ENCODE assay signal across 8 cellular contexts in the genomic region with DNA sequence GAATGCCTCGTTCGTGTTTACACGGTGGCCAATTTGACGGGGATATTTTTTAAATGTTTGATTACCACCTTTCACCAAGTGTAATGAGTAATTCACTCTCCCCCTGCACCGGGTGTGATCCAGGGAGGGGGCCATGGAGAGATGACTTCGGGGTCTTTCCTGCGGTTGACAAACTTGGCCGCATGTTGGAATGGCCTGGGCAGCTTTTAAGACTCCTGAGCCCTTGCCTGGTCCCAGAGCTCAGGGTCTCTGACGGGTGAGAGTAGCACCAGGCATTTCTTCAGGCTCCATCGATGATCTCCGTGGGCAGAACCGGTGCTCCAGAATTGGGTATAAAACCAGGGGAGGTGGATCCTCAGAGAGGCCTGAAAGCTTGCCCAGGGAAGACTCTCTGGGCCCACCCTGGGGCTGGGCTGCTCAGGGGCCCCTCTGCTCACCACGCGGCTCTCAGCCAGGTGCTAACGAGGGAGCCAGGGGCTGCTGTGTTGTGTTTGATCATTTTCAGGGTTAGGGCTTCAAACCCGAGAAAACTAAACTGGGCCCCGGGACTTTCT. TPM values are rescaled to one million over a fixed set of nuclear protein-coding genes. Genes with fewer than 3 reads are reported as not detected.
DNase-seq lines count a peak whose midpoint lies in the region; ATAC-seq and TF ChIP-seq lines count a peak whose summit lies in the region.

No MANE protein-coding gene starts in this region.

- 1 to 2% methylated on average over 15 to 17 of the region's 17 CpGs for WGBS in body of pancreas, 2 donors

- no peak for DNase-seq in AG10803 (ENCODE audit: low read depth)
- DNase-seq in GM20000 (ENCODE audit: low spot score), result peak; percentile 29
- DNase-seq in NAMALWA (ENCODE audit: low spot score), result peak; percentile 49
- no peak for DNase-seq in body of pancreas
- peak; percentile 22 to 24 for DNase-seq in lung microvascular endothelial cell (ENCODE audit: low read depth in 2 of 2)
- no peak for DNase-seq in tibial artery
- DNase-seq in NCI-H187 (lab: John Stamatoyannopoulos, UW), result no peak

- ATAC-seq in body of pancreas (no peak), GM19463 (IDR thresholded peaks at IDR 0.05; ENCODE audit: unreplicated experiment) (no peak)

- H3K4me1 ChIP-seq in body of pancreas, result peaks cover 24% of the 10 kb centered on the region
- H3K4me1 ChIP-seq in tibial artery, result peaks cover 0 to 30% (median 23%) of the 10 kb centered on the region in 4 donors

- no peak for TF ChIP-seq CTCF in AG10803 (conservative IDR thresholded peaks at IDR 0.05; ENCODE audit: low read length)
- no peak for TF ChIP-seq CTCF in GM20000 (IDR thresholded peaks at IDR 0.05; ENCODE audit: extremely low read depth, missing control alignments)
- TF ChIP-seq CTCF in body of pancreas (IDR thresholded peaks at IDR 0.05), result no peak
- no peak for TF ChIP-seq CTCF in tibial artery (IDR thresholded peaks at IDR 0.05)

- peaks cover 15 to 22% of the 10 kb centered on the region in 2 donors for H3K36me3 ChIP-seq in body of pancreas (replicated peaks in 1 of 2; ENCODE audit: insufficient read depth in 1 of 2, low read depth in 2 of 2)
- peaks cover 33 to 34% (median 34%) of the 10 kb centered on the region in 3 donors for H3K36me3 ChIP-seq in tibial artery

- H3K27ac ChIP-seq in body of pancreas (peak overlapping the region; percentile 64 to 94 (median 80)), tibial artery (peak overlapping the region; percentile 82 to 87)

- intact Hi-C loops in body of pancreas (cut with DNase I), result no loop called here
- intact Hi-C loops in tibial artery (cut with DNase I; ENCODE audit: low total_unique reads), result no loop called here

- no peaks in the 10 kb centered on the region for H3K27me3 ChIP-seq in body of pancreas
- H3K27me3 ChIP-seq in tibial artery, result no peaks in the 10 kb centered on the region

- no peaks in the 10 kb centered on the region for H3K9me3 ChIP-seq in body of pancreas
- no peaks in the 10 kb centered on the region for H3K9me3 ChIP-seq in tibial artery

- H3K4me3 ChIP-seq in AG10803 (ENCODE audit: low read length) (peak overlapping the region; percentile 85), body of pancreas (peak overlapping the region; percentile 48 to 67), tibial artery (peak overlapping the region; percentile 77 to 88)

- TF ChIP-seq POLR2A in body of pancreas (IDR thresholded peaks at IDR 0.05), result no peak

RNA-seq across cellular contexts. Expression of gene ZNF282, which starts 0.9 kb away (rescaled TPM):
- total RNA-seq in body of pancreas, result 10 to 100 TPM; 12.7 to 28.0 TPM
- 20.9 and 21.4 TPM in 2 replicates for total RNA-seq in lung microvascular endothelial cell

RNA-seq across cellular contexts. Expression of gene ZNF212, which starts 43.2 kb away (rescaled TPM):
- total RNA-seq in body of pancreas, result 1 to 10 TPM; 5.7 to 6.6 TPM
- 3.4 and 3.5 TPM in 2 replicates for total RNA-seq in lung microvascular endothelial cell

RNA-seq across cellular contexts. Expression of gene ZNF398, which starts 49.0 kb away (rescaled TPM):
- total RNA-seq in body of pancreas (10 to 100 TPM; 11.2 to 22.4 TPM), lung microvascular endothelial cell (3.5 and 5.2 TPM in 2 replicates)

Comparison
In these comparisons a context has a peak if more than half of its experiments do, and no peak if none do; other contexts are left out.
1. DNase-seq: peak in GM20000 (single experiment), NAMALWA (single experiment) and lung microvascular endothelial cell (2 of 2); none in AG10803 (single experiment), body of pancreas (0 of 4), tibial artery (0 of 2) and NCI-H187 (0 of 2).
2. Peak in every context shown above with its lines, with median percentiles within 50 percentile points of each other: H3K4me3 ChIP-seq.